Comparison of ENCODE assay signal across 15 cellular contexts in genomic region chr17:57032343-57032742, GRCh38. TPM values are rescaled to one million over a fixed set of nuclear protein-coding genes. Genes with fewer than 3 reads are reported as not detected.
DNase-seq lines count a peak whose midpoint lies in the region; ATAC-seq, FAIRE-seq and TF ChIP-seq lines count a peak whose summit lies in the region.
"Had no signal": no experiment of that assay in that cellular context is flagged by ENCODE, and none has a peak within 500 bp of the region (broad histone marks: within the 10 kb centered on the region; RNA-seq: fewer than 3 reads in every experiment).

No MANE protein-coding gene starts in this region.

- H3K4me1 ChIP-seq in ovary (ENCODE audit: insufficient read depth), result peaks cover 1% of the 10 kb centered on the region
- H3K4me1 ChIP-seq: uterus had no signal

- TF ChIP-seq CTCF in ovary (IDR thresholded peaks at IDR 0.05) (no peak), osteocyte (IDR thresholded peaks at IDR 0.05) (no peak), D721Med (IDR thresholded peaks at IDR 0.05; ENCODE audit: insufficient read depth, missing control alignments) (no peak)

- H3K27ac Mint-ChIP-seq in osteocyte (ENCODE audit: unreplicated experiment), result no peak overlapping the region
- H3K27ac Mint-ChIP-seq in activated naive CD8-positive, alpha-beta T cell treated with anti-CD3 and anti-CD28 coated beads for 36 hours, result no peak overlapping the region

- TF ChIP-seq POLR2A in ovary (IDR thresholded peaks at IDR 0.05), result no peak

- H3K9me3 ChIP-seq in ovary, result no peaks in the 10 kb centered on the region
- H3K9me3 ChIP-seq: uterus had no signal

- peaks cover 18% of the 10 kb centered on the region for H3K27me3 Mint-ChIP-seq in osteocyte (ENCODE audit: unreplicated experiment)
- peaks cover 20% of the 10 kb centered on the region for H3K27me3 Mint-ChIP-seq in activated naive CD8-positive, alpha-beta T cell treated with anti-CD3 and anti-CD28 coated beads for 36 hours

- H3K4me3 Mint-ChIP-seq in osteocyte (ENCODE audit: unreplicated experiment), result no peak overlapping the region
- no peak overlapping the region for H3K4me3 Mint-ChIP-seq in activated naive CD8-positive, alpha-beta T cell treated with anti-CD3 and anti-CD28 coated beads for 36 hours
- H3K4me3 Mint-ChIP-seq: H9 had no signal

- no peak overlapping the region for H3K4me3 ChIP-seq in ovary
- H3K4me3 ChIP-seq: uterus had no signal

- intact Hi-C loops in Right ventricle myocardium superior (cut with DNase I) (no loop called here), ovary (cut with DNase I) (no loop called here)

- 45 to 63% (median 54%) methylated on average over 8 of the region's 8 CpGs for WGBS in ovary, 3 donors

- DNase-seq in DMS153 (lab: John Stamatoyannopoulos, UW) (peak; percentile 62), NCI-H345 (lab: John Stamatoyannopoulos, UW) (peak; percentile 79), Right ventricle myocardium superior (peak; percentile 62), ovary (peak in 3 of 5 donors; percentile 36 to 45 (median 41)), osteocyte (ENCODE audit: extremely low spot score, unreplicated experiment) (no peak), frontal cortex (ENCODE audit: low spot score in 2 of 2) (no peak), D721Med (ENCODE audit: insufficient read length, low spot score) (no peak)
- no peak for DNase-seq in activated naive CD8-positive, alpha-beta T cell treated with anti-CD3 and anti-CD28 coated beads for 36 hours
- DNase-seq: H9, head of caudate nucleus, NCI-H2171, uterus had no signal

- FAIRE-seq in frontal cortex (lab: Jason Lieb, UNC), result no peak
- no peak for FAIRE-seq in D721Med (lab: Jason Lieb, UNC)
- FAIRE-seq: GM19239, TTC549 had no signal

- H3K27ac ChIP-seq in ovary, result peak overlapping the region in 1 of 2 donors; percentile 11
- H3K27ac ChIP-seq: RWPE1 had no signal

- no peak for TF ChIP-seq EP300 in ovary (IDR thresholded peaks at IDR 0.05)

- no peaks in the 10 kb centered on the region for H3K36me3 ChIP-seq in ovary
- H3K36me3 ChIP-seq: uterus had no signal

- H3K9me3 Mint-ChIP-seq in osteocyte (ENCODE audit: unreplicated experiment), result no peaks in the 10 kb centered on the region
- H3K9me3 Mint-ChIP-seq in activated naive CD8-positive, alpha-beta T cell treated with anti-CD3 and anti-CD28 coated beads for 36 hours, result peaks cover 16% of the 10 kb centered on the region

- no peaks in the 10 kb centered on the region for H3K36me3 Mint-ChIP-seq in osteocyte (ENCODE audit: unreplicated experiment)
- no peaks in the 10 kb centered on the region for H3K36me3 Mint-ChIP-seq in activated naive CD8-positive, alpha-beta T cell treated with anti-CD3 and anti-CD28 coated beads for 36 hours

- peak; percentile 77 for ATAC-seq in Right ventricle myocardium superior (ENCODE audit: poor library complexity)

- H3K4me1 Mint-ChIP-seq in osteocyte (ENCODE audit: unreplicated experiment), result peaks cover 9% of the 10 kb centered on the region
- no peaks in the 10 kb centered on the region for H3K4me1 Mint-ChIP-seq in activated naive CD8-positive, alpha-beta T cell treated with anti-CD3 and anti-CD28 coated beads for 36 hours

- H3K27me3 ChIP-seq in ovary, result no peaks in the 10 kb centered on the region
- H3K27me3 ChIP-seq: uterus had no signal

RNA-seq across cellular contexts. Expression of gene AKAP1, which starts 52.7 kb away (rescaled TPM):
- 228 TPM for total RNA-seq in Right ventricle myocardium superior
- total RNA-seq in ovary, result 10 to 100 TPM; 20.0 to 45.2 (median 34.1) TPM
- 10 to 100 TPM; 21.5 to 30.4 TPM for polyA plus RNA-seq in ovary
- 16.8 and 18.5 TPM in 2 replicates for total RNA-seq in osteocyte
- total RNA-seq in frontal cortex, result 27.7 TPM
- total RNA-seq in activated naive CD8-positive, alpha-beta T cell treated with anti-CD3 and anti-CD28 coated beads for 36 hours, result 10 to 100 TPM; 39.5 to 43.2 TPM

RNA-seq across cellular contexts. Expression of gene SCPEP1, which starts 54.4 kb away (rescaled TPM):
- total RNA-seq in Right ventricle myocardium superior, result 88.4 TPM
- total RNA-seq in ovary, result 10 to 100 TPM; 36.5 to 88.4 (median 56.4) TPM
- polyA plus RNA-seq in ovary, result 100 to 1,000 TPM in 1 of 2 donors, 10 to 100 TPM in 1; 69.5 to 180 TPM
- 68.9 and 75.2 TPM in 2 replicates for total RNA-seq in osteocyte
- total RNA-seq in frontal cortex, result 3.3 TPM
- 10 to 100 TPM; 16.0 to 16.2 TPM for total RNA-seq in activated naive CD8-positive, alpha-beta T cell treated with anti-CD3 and anti-CD28 coated beads for 36 hours

Comparison
In these comparisons a context has a peak if more than half of its experiments do, and no peak if none do; other contexts are left out.
1. DNase-seq: peak in DMS153 (single experiment), NCI-H345 (single experiment), Right ventricle myocardium superior (single experiment) and ovary (3 of 5); none in osteocyte (single experiment), frontal cortex (0 of 2), D721Med (single experiment) and activated naive CD8-positive, alpha-beta T cell treated with anti-CD3 and anti-CD28 coated beads for 36 hours (single experiment).